In genomic region chr11:62186195-62186594, GRCh38 we compare ENCODE assay signal across 22 cellular contexts.
DNase-seq lines count a peak whose midpoint lies in the region; ATAC-seq lines count a peak whose summit lies in the region.
"Had no signal": no experiment of that assay in that cellular context is flagged by ENCODE, and none has a peak within 500 bp of the region (broad histone marks: within the 10 kb centered on the region; RNA-seq: fewer than 3 reads in every experiment).

No MANE protein-coding gene starts in this region.

- no peak for ATAC-seq in HG03457 (IDR thresholded peaks at IDR 0.05; ENCODE audit: unreplicated experiment)
- ATAC-seq: activated CD4-positive, alpha-beta T cell treated with anti-CD3 and anti-CD28 coated beads for 36 hours; activated CD8-positive, alpha-beta T cell treated with anti-CD3 and anti-CD28 coated beads, Interleukin-2, amount 10 ng/mL, durations not matched to agents 7 days and 5 days had no signal

- DNase-seq in NCI-H146 (lab: John Stamatoyannopoulos, UW): peak; percentile 23
- no peak for DNase-seq in NCI-H146 treated with DMSO at 0.1 percent for 48 hours (lab: John Stamatoyannopoulos, UW; ENCODE audit: unreplicated experiment)
- peak; percentile 5 for DNase-seq in NCI-H128 (lab: John Stamatoyannopoulos, UW; ENCODE audit: unreplicated experiment)
- DNase-seq in NCI-H345 treated with DMSO at 0.1 percent for 48 hours (lab: John Stamatoyannopoulos, UW; ENCODE audit: unreplicated experiment): peak; percentile 82
- DNase-seq in iPS-NIHi11 (ENCODE audit: low spot score): peak; percentile 17
- DNase-seq in GM19238 (ENCODE audit: insufficient read length, low spot score): no peak
- no peak for DNase-seq in NCI-H82 (lab: John Stamatoyannopoulos, UW)
- DNase-seq: 8988T; activated CD4-positive, alpha-beta T cell treated with anti-CD3 and anti-CD28 coated beads for 36 hours; activated CD8-positive, alpha-beta T cell treated with anti-CD3 and anti-CD28 coated beads, Interleukin-2, amount 10 ng/mL, durations not matched to agents 7 days and 5 days; activated naive CD4-positive, alpha-beta T cell treated with anti-CD3 and anti-CD28 coated beads for 36 hours; foreskin fibroblast; head of caudate nucleus; HFFc6; KG1; NCI-H1694; NCI-H524 treated with DMSO at 0.1 percent for 48 hours; SIG-M5; small intestine; stimulated activated naive CD4-positive, alpha-beta T cell; T-helper 9 cell had no signal

Comparison
In these comparisons a context has a peak if more than half of its experiments do, and no peak if none do; other contexts are left out.
1. DNase-seq: peak in NCI-H146 (single experiment), NCI-H128 (single experiment), NCI-H345 treated with DMSO at 0.1 percent for 48 hours (single experiment) and iPS-NIHi11 (single experiment); none in NCI-H146 treated with DMSO at 0.1 percent for 48 hours (single experiment), GM19238 (single experiment) and NCI-H82 (single experiment).